8 cellular contexts compared by ENCODE assay signal in genomic region chr17:50638851-50639767, GRCh38. TPM values are rescaled to one million over a fixed set of nuclear protein-coding genes. Genes with fewer than 3 reads are reported as not detected.
DNase-seq lines count a peak whose midpoint lies in the region; ATAC-seq, FAIRE-seq and TF ChIP-seq lines count a peak whose summit lies in the region.

No MANE protein-coding gene starts in this region.

- no peaks in the 10 kb centered on the region for H3K79me2 ChIP-seq in GM12878 (ENCODE audit: control insufficient read depth, insufficient read depth, low read length)

- no peak overlapping the region for H2AFZ ChIP-seq in GM12878 (ENCODE audit: control insufficient read depth, low read depth, low read length)

- H3K27me3 Mint-ChIP-seq in natural killer cell treated with Interleukin-12 subunit alpha and Interleukin-12 subunit beta and Interleukin-15 and Interleukin-18, amount 100 ng/mL, for 72 hours = peaks cover 15 to 29% of the 10 kb centered on the region in 2 donors
- peaks cover 18 to 21% of the 10 kb centered on the region in 2 donors for H3K27me3 Mint-ChIP-seq in natural killer cell (ENCODE audit: low read depth in 2 of 2)

- no peak overlapping the region for H3K4me3 Mint-ChIP-seq in natural killer cell treated with Interleukin-12 subunit alpha and Interleukin-12 subunit beta and Interleukin-15 and Interleukin-18, amount 100 ng/mL, for 72 hours
- H3K4me3 Mint-ChIP-seq in natural killer cell = no peak overlapping the region

- CTCF ChIA-PET in GM12878 (lab: Yijun Ruan, JAX) = interaction anchor here (0.6 to 17.1 kb wide), 5 partner anchors 11 to 63 kb away, joined by 3 to 211 read pairs (median 3); no protein-coding TSS in a partner anchor

- in situ Hi-C loops in GM12878 (cut with MboI) = no loop called here

- no peaks in the 10 kb centered on the region for H3K36me3 ChIP-seq in GM12878 (ENCODE audit: control insufficient read depth in 2 of 2, insufficient read depth in 2 of 2, low read length in 1 of 2)
- no peaks in the 10 kb centered on the region for H3K36me3 ChIP-seq in kidney (ENCODE audit: control insufficient read depth in 1 of 2, insufficient read depth in 2 of 2, low read length in 2 of 2)
- H3K36me3 ChIP-seq in thyroid gland = no peaks in the 10 kb centered on the region

- H3K4me3 ChIP-seq in GM12878 (no peak overlapping the region), kidney (ENCODE audit: low read length in 2 of 2) (peak overlapping the region in 1 of 2 donors; percentile 18), thyroid gland (replicated peaks in 1 of 3) (no peak overlapping the region)

- intact Hi-C loops in natural killer cell (cut with micrococcal nuclease) = no loop called here
- intact Hi-C loops in GM12878 (cut with micrococcal nuclease; ENCODE audit: unreplicated experiment) = no loop called here
- intact Hi-C loops in kidney (cut with DNase I) = loop anchor here (10.0 kb wide), 1 partner anchor 46 kb away; no protein-coding TSS in a partner anchor
- intact Hi-C loops in thyroid gland (cut with DNase I) = no loop called here

- H3K9ac ChIP-seq in GM12878 (ENCODE audit: control insufficient read depth, insufficient read depth, low read length) (no peak overlapping the region), kidney (ENCODE audit: low read length in 2 of 2) (peak overlapping the region in 1 of 2 donors; percentile 53)

- H3K27ac ChIP-seq in GM12878 (ENCODE audit: control insufficient read depth, insufficient read depth) (no peak overlapping the region), kidney (ENCODE audit: low read depth in 2 of 2, low read length in 2 of 2) (peak overlapping the region; percentile 47 to 57), thyroid gland (peak overlapping the region; percentile 42 to 89 (median 62))

- TF ChIP-seq POLR2A in GM12878 (IDR thresholded peaks at IDR 0.05; ENCODE audit: low read depth, low read length) = no peak
- TF ChIP-seq POLR2A in thyroid gland (IDR thresholded peaks at IDR 0.05) = peak in 1 of 2 donors; percentile 23
- TF ChIP-seq POLR2A in erythroblast (IDR thresholded peaks at IDR 0.05; ENCODE audit: low read length) = no peak

- no peak for FAIRE-seq in GM12878 (lab: Jason Lieb, UNC)
- FAIRE-seq in kidney (lab: Jason Lieb, UNC) = no peak

- no peaks in the 10 kb centered on the region for H3K4me1 Mint-ChIP-seq in natural killer cell treated with Interleukin-12 subunit alpha and Interleukin-12 subunit beta and Interleukin-15 and Interleukin-18, amount 100 ng/mL, for 72 hours (ENCODE audit: low read depth in 2 of 2)
- no peaks in the 10 kb centered on the region for H3K4me1 Mint-ChIP-seq in natural killer cell

- RAD21 ChIA-PET in GM12878 (lab: Charles Lee; ENCODE audit: unreplicated experiment) = interaction anchor here (0.7 kb wide), 1 partner anchor 58 kb away, joined by 3 read pairs; no protein-coding TSS in a partner anchor

- POLR2A ChIA-PET in GM12878 (lab: Charles Lee) = interaction anchor here (0.6 to 1.1 kb wide), 3 partner anchors 10 to 95 kb away, joined by 3 read pairs; no protein-coding TSS in a partner anchor

- no peak for TF ChIP-seq RAD21 in GM12878 (IDR thresholded peaks at IDR 0.05; ENCODE audit: insufficient read depth, low read depth, low read length)

- H3K27me3 ChIP-seq in GM12878 (replicated peaks in 1 of 2; ENCODE audit: control insufficient read depth in 2 of 2, insufficient read depth in 2 of 2, low read length in 1 of 2) (no peaks in the 10 kb centered on the region; a peak in 2 of 4 replicates), thyroid gland (no peaks in the 10 kb centered on the region)

- no peaks in the 10 kb centered on the region for H3K36me3 Mint-ChIP-seq in natural killer cell treated with Interleukin-12 subunit alpha and Interleukin-12 subunit beta and Interleukin-15 and Interleukin-18, amount 100 ng/mL, for 72 hours
- H3K36me3 Mint-ChIP-seq in natural killer cell = no peaks in the 10 kb centered on the region

- H4K20me1 ChIP-seq in GM12878 (ENCODE audit: control insufficient read depth, insufficient read depth) = no peaks in the 10 kb centered on the region

- no peak for ATAC-seq in natural killer cell treated with Interleukin-12 subunit alpha and Interleukin-12 subunit beta and Interleukin-15 and Interleukin-18, amount 100 ng/mL, for 72 hours
- no peak for ATAC-seq in natural killer cell
- ATAC-seq in GM12878 = peak; percentile 9; the same call in 1 of the 3 replicates
- no peak for ATAC-seq in GM19397 (IDR thresholded peaks at IDR 0.05; ENCODE audit: unreplicated experiment)

- no peak overlapping the region for H3K4me2 ChIP-seq in GM12878 (ENCODE audit: control insufficient read depth, insufficient read depth)

- no peak for TF ChIP-seq EP300 in GM12878 (IDR thresholded peaks at IDR 0.05; ENCODE audit: borderline replicate concordance in 1 of 2, control insufficient read depth in 1 of 2, low read depth in 2 of 2, low read length in 2 of 2)

- no peak for TF ChIP-seq CTCF in natural killer cell (IDR thresholded peaks at IDR 0.05)
- no peak for TF ChIP-seq CTCF in GM12878 (IDR thresholded peaks at IDR 0.05 in 2 of 3, conservative IDR thresholded peaks at IDR 0.05 in 1 of 3; ENCODE audit: control insufficient read depth in 2 of 3, extremely low read depth in 1 of 3, insufficient read depth in 1 of 3, low read depth in 3 of 3, low read length in 3 of 3)
- no peak for TF ChIP-seq CTCF in kidney (IDR thresholded peaks at IDR 0.05; ENCODE audit: borderline replicate concordance, extremely low read depth, insufficient read depth)
- TF ChIP-seq CTCF in thyroid gland (IDR thresholded peaks at IDR 0.05) = peak in 1 of 6 experiments; percentile 30

- peak; percentile 59 for DNase-seq in natural killer cell treated with Interleukin-12 subunit alpha and Interleukin-12 subunit beta and Interleukin-15 and Interleukin-18, amount 100 ng/mL, for 72 hours (ENCODE audit: low spot score)
- DNase-seq in natural killer cell (no peak), GM12878 (ENCODE audit: low read depth, low spot score) (no peak), kidney (peak; percentile 96), thyroid gland (peak; percentile 100), erythroblast (lab: John Stamatoyannopoulos, UW) (no peak), SKM-1 (lab: John Stamatoyannopoulos, UW; ENCODE audit: unreplicated experiment) (no peak)

- WGBS in GM12878 (ENCODE audit: insufficient coverage, insufficient replicate concordance, low lambda C conversion rate, missing lambda C conversion rate) = 40% methylated on average over 10 of the region's 10 CpGs
- WGBS in thyroid gland, 2 donors = 21 to 23% methylated on average over 10 of the region's 10 CpGs

- SMC1A ChIA-PET in GM12878 (lab: Charles Lee; ENCODE audit: uncharacterized antibody, unreplicated experiment) = interaction anchor here (0.7 to 3.8 kb wide), 3 partner anchors 14 to 57 kb away, joined by 3 to 17 read pairs (median 3); no protein-coding TSS in a partner anchor

- no peaks in the 10 kb centered on the region for H3K9me3 Mint-ChIP-seq in natural killer cell treated with Interleukin-12 subunit alpha and Interleukin-12 subunit beta and Interleukin-15 and Interleukin-18, amount 100 ng/mL, for 72 hours
- H3K9me3 Mint-ChIP-seq in natural killer cell = no peaks in the 10 kb centered on the region

- no peak overlapping the region for H3K27ac Mint-ChIP-seq in natural killer cell treated with Interleukin-12 subunit alpha and Interleukin-12 subunit beta and Interleukin-15 and Interleukin-18, amount 100 ng/mL, for 72 hours
- H3K27ac Mint-ChIP-seq in natural killer cell = no peak overlapping the region

- no peaks in the 10 kb centered on the region for H3K9me3 ChIP-seq in GM12878 (replicated peaks; ENCODE audit: control insufficient read depth, insufficient read depth, low read length)
- no peaks in the 10 kb centered on the region for H3K9me3 ChIP-seq in kidney (ENCODE audit: control insufficient read depth in 1 of 2, low read length in 2 of 2)
- no peaks in the 10 kb centered on the region for H3K9me3 ChIP-seq in thyroid gland

- no TSS peak for BruUV-seq in GM12878 (replicated peaks; lab: Mats Ljungman, UMichigan)

- H3K4me1 ChIP-seq in GM12878 (ENCODE audit: control insufficient read depth, insufficient read depth, low read length) (peaks cover 4% of the 10 kb centered on the region; the same call in 1 of the 2 replicates), kidney (ENCODE audit: control insufficient read depth in 1 of 2, insufficient read depth in 1 of 2, low read depth in 1 of 2, low read length in 2 of 2) (peaks cover 22 to 30% of the 10 kb centered on the region in 2 donors), thyroid gland (peaks cover 39 to 65% of the 10 kb centered on the region in 2 donors)

TF ChIP-seq in GM12878, 131 proteins besides CTCF, POLR2A, EP300 and RAD21:
- peak; percentile 52 for TF ChIP-seq MEF2B (IDR thresholded peaks at IDR 0.05; ENCODE audit: partially characterized antibody, poor library complexity, severe bottlenecking)
- TF ChIP-seq HCFC1 (IDR thresholded peaks at IDR 0.05; ENCODE audit: low read length) = no peak
- no peak for TF ChIP-seq BCL11A (IDR thresholded peaks at IDR 0.05; ENCODE audit: low read depth, low read length)
- no peak for TF ChIP-seq MTA2 (IDR thresholded peaks at IDR 0.05; ENCODE audit: low read depth)
- TF ChIP-seq RFX5 (IDR thresholded peaks at IDR 0.05; ENCODE audit: low read depth, low read length) = no peak
- no peak for TF ChIP-seq STAT1 (conservative IDR thresholded peaks at IDR 0.05)

RNA-seq across cellular contexts. Expression of gene ABCC3, which starts 4.4 kb away (rescaled TPM):
- not detected for total RNA-seq in natural killer cell treated with Interleukin-12 subunit alpha and Interleukin-12 subunit beta and Interleukin-15 and Interleukin-18, amount 100 ng/mL, for 72 hours
- total RNA-seq in natural killer cell (10 to 100 TPM in 1 of 3 donors, 1 to 10 TPM in 2; 1.6 to 13.2 (median 5.9) TPM), GM12878 (2014; rRNA removed) (not detected in 2 replicates), GM12878 (2014; rRNA removed; fragmentation: Illumina TruSeq; extraction: Trizol) (not detected in 2 replicates), GM12878 (2021) (1.1 and 1.5 TPM in 2 replicates), kidney (156 TPM), thyroid gland (100 to 1,000 TPM in 2 of 4 donors, 10 to 100 TPM in 2; 51.0 to 189 (median 131) TPM)
- total RNA-seq in GM12878 (2013; cell fraction: nucleolus; rRNA removed) = 9.8 and 12.0 TPM in 2 replicates
- polyA plus RNA-seq in GM12878 (2011; ENCODE audit: low read depth) = not detected
- polyA plus RNA-seq in GM12878 (2011; rRNA removed) (1.9 and 2.3 TPM in 2 replicates), GM12878 (2014; fragmentation: Illumina TruSeq; extraction: Trizol) (0.21 TPM in 1 of 2 replicates, not detected in the other), GM12878 (2014; fragmentation: Nextera tagmentation; extraction: Ambion mirVana) (not detected), GM12878 (2014; rRNA removed) (0.10 TPM in 1 of 2 replicates, not detected in the other), GM12878 (2016; fragmentation: Nextera tagmentation; extraction: Ambion mirVana) (under 1 TPM in 1 of 2 experiments, not detected in 1; 0.32 TPM), kidney (ENCODE audit: insufficient read depth, low read depth, low replicate concordance) (9.3 TPM)
- polyA plus RNA-seq in GM12878 (2011; cell fraction: cytosol; rRNA removed) = 1.4 and 1.5 TPM in 2 replicates
- 8.8 and 12.3 TPM in 2 replicates for polyA plus RNA-seq in GM12878 (2011; cell fraction: nucleus; rRNA removed)
- polyA plus RNA-seq in GM12878 (2012) = 0.13 and 0.61 TPM in 2 replicates
- 3.2 and 4.8 TPM in 2 replicates for polyA minus RNA-seq in GM12878 (2011; rRNA and poly(A)+ RNA removed)
- polyA minus RNA-seq in GM12878 (2011; cell fraction: cytosol; rRNA and poly(A)+ RNA removed) = 1.2 and 1.5 TPM in 2 replicates
- polyA minus RNA-seq in GM12878 (2011; cell fraction: nucleus; rRNA and poly(A)+ RNA removed) = 3.7 and 4.8 TPM in 2 replicates

Comparison
In these comparisons a context has a peak if more than half of its experiments do, and no peak if none do; other contexts are left out.
1. DNase-seq: peak in natural killer cell treated with Interleukin-12 subunit alpha and Interleukin-12 subunit beta and Interleukin-15 and Interleukin-18, amount 100 ng/mL, for 72 hours (single experiment), kidney (single experiment) and thyroid gland (2 of 2); none in natural killer cell (single experiment), GM12878 (single experiment), erythroblast (0 of 2) and SKM-1 (single experiment).